ENCODE assay signal across 10 cellular contexts in the genomic region with DNA sequence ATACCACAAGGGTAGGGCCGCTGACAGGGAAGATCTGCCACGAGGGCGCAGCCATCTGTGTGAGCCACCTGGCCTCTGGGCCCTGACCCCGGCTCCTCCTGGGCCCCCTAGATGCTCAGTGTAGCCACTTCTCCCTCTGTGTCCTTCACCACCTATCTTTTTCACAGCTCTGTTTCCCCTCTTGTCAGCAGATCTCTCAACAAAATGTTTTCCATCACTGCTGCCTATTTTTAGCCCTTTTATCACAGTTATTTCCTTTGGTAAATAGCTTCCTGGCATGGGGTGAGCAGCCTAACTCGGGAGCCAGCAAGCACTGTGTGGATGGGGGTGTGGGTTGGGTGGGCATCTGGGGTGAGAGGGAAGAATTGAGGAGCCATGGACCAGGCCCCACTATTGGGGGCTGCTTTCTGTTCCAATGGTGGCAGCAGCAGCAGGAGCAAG.
DNase-seq lines count a peak whose midpoint lies in the region; ATAC-seq and TF ChIP-seq lines count a peak whose summit lies in the region.
"Had no signal": no experiment of that assay in that cellular context is flagged by ENCODE, and none has a peak within 500 bp of the region (broad histone marks: within the 10 kb centered on the region; RNA-seq: fewer than 3 reads in every experiment).

No MANE protein-coding gene starts in this region.

- H3K27me3 ChIP-seq in lung (ENCODE audit: control insufficient read depth, insufficient read depth) (no peaks in the 10 kb centered on the region), suprapubic skin (no peaks in the 10 kb centered on the region), MM.1S (replicated peaks; ENCODE audit: insufficient read depth, low read length) (no peaks in the 10 kb centered on the region), HAP-1 (ENCODE audit: low read depth) (no peaks in the 10 kb centered on the region; the same call in 1 of the 2 replicates)

- H3K9ac ChIP-seq in MM.1S (ENCODE audit: low read length): no peak overlapping the region

- TF ChIP-seq POLR2A in suprapubic skin (IDR thresholded peaks at IDR 0.05): no peak

- no peak for TF ChIP-seq EP300 in suprapubic skin (IDR thresholded peaks at IDR 0.05)

- H3K4me1 Mint-ChIP-seq in activated CD8-positive, alpha-beta T cell treated with anti-CD3 and anti-CD28 coated beads for 36 hours (ENCODE audit: low read depth): no peaks in the 10 kb centered on the region

- no peaks in the 10 kb centered on the region for H4K20me1 ChIP-seq in MM.1S (ENCODE audit: insufficient read depth, low read length)

- peak; percentile 73 for DNase-seq in NCI-H1092 treated with DMSO at 0.1 percent for 48 hours (lab: John Stamatoyannopoulos, UW)
- DNase-seq in dedifferentiated amniotic fluid mesenchymal stem cell (ENCODE audit: extremely low spot score): peak; percentile 34
- no peak for DNase-seq in lung (ENCODE audit: low spot score)
- no peak for DNase-seq in suprapubic skin (ENCODE audit: low spot score in 2 of 2)
- DNase-seq in NCI-H1436 (lab: John Stamatoyannopoulos, UW): no peak
- DNase-seq in MM.1S: no peak
- no peak for DNase-seq in HAP-1 (ENCODE audit: low spot score in 2 of 2)
- no peak for DNase-seq in activated CD8-positive, alpha-beta T cell treated with anti-CD3 and anti-CD28 coated beads for 36 hours
- DNase-seq: activated T-cell treated with anti-CD3 and anti-CD28 coated beads, Interleukin-2, amount 50 U/mL, for 48 hours; stimulated activated CD4-positive, alpha-beta T cell treated with anti-CD3 and anti-CD28 coated beads, Interleukin-15, amount 100 ng/mL, for 24 hours had no signal

- 0 out of 2 replicates have a peak, but pooled peaks cover 6% of the 10 kb centered on the region for H3K79me2 ChIP-seq in MM.1S (ENCODE audit: low read length)

- 24 to 34% methylated on average over 5 of the region's 5 CpGs for WGBS in lung, 2 donors
- WGBS in suprapubic skin: 54% methylated on average over 5 of the region's 5 CpGs

- H3K4me3 Mint-ChIP-seq in activated CD8-positive, alpha-beta T cell treated with anti-CD3 and anti-CD28 coated beads for 36 hours: no peak overlapping the region

- intact Hi-C loops in activated CD8-positive, alpha-beta T cell treated with anti-CD3 and anti-CD28 coated beads for 36 hours (cut with micrococcal nuclease): no loop called here

- H3K4me2 ChIP-seq in MM.1S (ENCODE audit: low read depth, low read length): no peak overlapping the region

- no peaks in the 10 kb centered on the region for H3K36me3 Mint-ChIP-seq in activated CD8-positive, alpha-beta T cell treated with anti-CD3 and anti-CD28 coated beads for 36 hours (ENCODE audit: low read depth)

- POLR2A ChIA-PET in activated CD8-positive, alpha-beta T cell treated with anti-CD3 and anti-CD28 coated beads for 36 hours (lab: Charles Lee): no interaction called here

- peaks cover 19 to 24% of the 10 kb centered on the region in 2 donors for H3K4me1 ChIP-seq in lung (ENCODE audit: control insufficient read depth in 2 of 2, insufficient read depth in 2 of 2, low read length in 2 of 2)
- H3K4me1 ChIP-seq in suprapubic skin: peaks cover 22% of the 10 kb centered on the region
- H3K4me1 ChIP-seq in MM.1S (ENCODE audit: low read length): no peaks in the 10 kb centered on the region
- H3K4me1 ChIP-seq in HAP-1: no peaks in the 10 kb centered on the region

- ATAC-seq in lung (ENCODE audit: insufficient read depth, low FRiP score): no peak
- ATAC-seq in activated CD8-positive, alpha-beta T cell treated with anti-CD3 and anti-CD28 coated beads for 36 hours: no peak

- no peaks in the 10 kb centered on the region for H3K9me2 ChIP-seq in MM.1S (replicated peaks; ENCODE audit: insufficient read depth, low read length)

- no peak overlapping the region for H2AFZ ChIP-seq in MM.1S (ENCODE audit: low read length)

- H3K36me3 ChIP-seq in lung (ENCODE audit: control insufficient read depth in 2 of 2, insufficient read depth in 2 of 2, low read length in 2 of 2) (no peaks in the 10 kb centered on the region), suprapubic skin (no peaks in the 10 kb centered on the region), MM.1S (replicated peaks; ENCODE audit: insufficient read depth, low read length) (no peaks in the 10 kb centered on the region), HAP-1 (replicated peaks) (no peaks in the 10 kb centered on the region)

- H3K9me3 Mint-ChIP-seq in activated CD8-positive, alpha-beta T cell treated with anti-CD3 and anti-CD28 coated beads for 36 hours: no peaks in the 10 kb centered on the region

- in situ Hi-C loops in HAP-1 (cut with MboI; ENCODE audit: low sequenced_read_pairs): no loop called here

- H3F3A ChIP-seq in MM.1S (ENCODE audit: insufficient read depth, low read length): no peaks in the 10 kb centered on the region

- no peak overlapping the region for H3K27ac Mint-ChIP-seq in activated CD8-positive, alpha-beta T cell treated with anti-CD3 and anti-CD28 coated beads for 36 hours

- H3K27me3 Mint-ChIP-seq in activated CD8-positive, alpha-beta T cell treated with anti-CD3 and anti-CD28 coated beads for 36 hours: no peaks in the 10 kb centered on the region

- TF ChIP-seq CTCF in lung (IDR thresholded peaks at IDR 0.05; ENCODE audit: control extremely low read depth, extremely low read depth) (no peak), suprapubic skin (IDR thresholded peaks at IDR 0.05) (no peak), MM.1S (IDR thresholded peaks at IDR 0.05; ENCODE audit: low read length) (no peak)
- no peak for TF ChIP-seq CTCF in activated CD8-positive, alpha-beta T cell treated with anti-CD3 and anti-CD28 coated beads for 36 hours (IDR thresholded peaks at IDR 0.05)

- H3K9me3 ChIP-seq in lung (ENCODE audit: control insufficient read depth in 2 of 2, insufficient read depth in 1 of 2, low read length in 1 of 2) (no peaks in the 10 kb centered on the region), suprapubic skin (no peaks in the 10 kb centered on the region), MM.1S (replicated peaks; ENCODE audit: insufficient read depth, low read length) (no peaks in the 10 kb centered on the region), HAP-1 (no peaks in the 10 kb centered on the region)

- H3K27ac ChIP-seq in lung (ENCODE audit: low read depth in 1 of 2, low read length in 1 of 2) (peak overlapping the region; percentile 75 to 81), suprapubic skin (peak overlapping the region; percentile 69), MM.1S (ENCODE audit: low read length) (no peak overlapping the region)

- CTCF ChIA-PET in activated CD8-positive, alpha-beta T cell treated with anti-CD3 and anti-CD28 coated beads for 36 hours (lab: Charles Lee): interaction anchor here (3.5 kb wide), 1 partner anchor 13 kb away, joined by 10 read pairs; no protein-coding TSS in a partner anchor

- H3K4me3 ChIP-seq in lung (no peak overlapping the region), suprapubic skin (no peak overlapping the region), MM.1S (ENCODE audit: low read length) (no peak overlapping the region), HAP-1 (no peak overlapping the region)

Comparison
In these comparisons a context has a peak if more than half of its experiments do, and no peak if none do; other contexts are left out.
1. DNase-seq: peak in NCI-H1092 treated with DMSO at 0.1 percent for 48 hours (single experiment) and dedifferentiated amniotic fluid mesenchymal stem cell (single experiment); none in lung (single experiment), suprapubic skin (0 of 2), NCI-H1436 (single experiment), MM.1S (single experiment), HAP-1 (0 of 2) and activated CD8-positive, alpha-beta T cell treated with anti-CD3 and anti-CD28 coated beads for 36 hours (single experiment).